1 cellular context compared by ENCODE assay signal in the genomic region with DNA sequence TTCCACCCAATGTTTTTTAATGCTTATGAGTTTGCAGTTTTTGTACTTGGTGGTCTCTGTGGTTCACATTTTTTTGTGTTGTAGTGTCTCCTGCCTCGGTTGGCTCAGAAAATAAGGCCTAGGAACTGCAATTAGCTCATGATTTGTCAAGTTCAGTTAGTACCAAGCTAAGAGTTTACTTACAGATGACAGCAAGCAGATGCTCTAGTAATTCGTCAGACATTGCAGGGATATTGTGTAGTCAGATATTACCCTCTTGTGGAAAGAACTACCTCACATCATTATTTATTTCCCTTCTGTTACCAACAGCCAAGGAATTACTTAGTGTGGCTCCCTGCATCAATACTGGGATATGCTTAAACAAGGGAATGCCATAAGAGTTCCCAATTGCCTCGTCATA.
TF ChIP-seq lines count a peak whose summit lies in the region.

No MANE protein-coding gene starts in this region.

TF ChIP-seq in GM23338, 12 proteins besides CTCF, POLR2A, EP300 and RAD21:
- TF ChIP-seq NANOG (IDR thresholded peaks at IDR 0.05; ENCODE audit: borderline replicate concordance) = no peak
- no peak for TF ChIP-seq ZNF331 (CRISPR knock-in tag; IDR thresholded peaks at IDR 0.05; ENCODE audit: low read depth)
- TF ChIP-seq, protein P1, sequence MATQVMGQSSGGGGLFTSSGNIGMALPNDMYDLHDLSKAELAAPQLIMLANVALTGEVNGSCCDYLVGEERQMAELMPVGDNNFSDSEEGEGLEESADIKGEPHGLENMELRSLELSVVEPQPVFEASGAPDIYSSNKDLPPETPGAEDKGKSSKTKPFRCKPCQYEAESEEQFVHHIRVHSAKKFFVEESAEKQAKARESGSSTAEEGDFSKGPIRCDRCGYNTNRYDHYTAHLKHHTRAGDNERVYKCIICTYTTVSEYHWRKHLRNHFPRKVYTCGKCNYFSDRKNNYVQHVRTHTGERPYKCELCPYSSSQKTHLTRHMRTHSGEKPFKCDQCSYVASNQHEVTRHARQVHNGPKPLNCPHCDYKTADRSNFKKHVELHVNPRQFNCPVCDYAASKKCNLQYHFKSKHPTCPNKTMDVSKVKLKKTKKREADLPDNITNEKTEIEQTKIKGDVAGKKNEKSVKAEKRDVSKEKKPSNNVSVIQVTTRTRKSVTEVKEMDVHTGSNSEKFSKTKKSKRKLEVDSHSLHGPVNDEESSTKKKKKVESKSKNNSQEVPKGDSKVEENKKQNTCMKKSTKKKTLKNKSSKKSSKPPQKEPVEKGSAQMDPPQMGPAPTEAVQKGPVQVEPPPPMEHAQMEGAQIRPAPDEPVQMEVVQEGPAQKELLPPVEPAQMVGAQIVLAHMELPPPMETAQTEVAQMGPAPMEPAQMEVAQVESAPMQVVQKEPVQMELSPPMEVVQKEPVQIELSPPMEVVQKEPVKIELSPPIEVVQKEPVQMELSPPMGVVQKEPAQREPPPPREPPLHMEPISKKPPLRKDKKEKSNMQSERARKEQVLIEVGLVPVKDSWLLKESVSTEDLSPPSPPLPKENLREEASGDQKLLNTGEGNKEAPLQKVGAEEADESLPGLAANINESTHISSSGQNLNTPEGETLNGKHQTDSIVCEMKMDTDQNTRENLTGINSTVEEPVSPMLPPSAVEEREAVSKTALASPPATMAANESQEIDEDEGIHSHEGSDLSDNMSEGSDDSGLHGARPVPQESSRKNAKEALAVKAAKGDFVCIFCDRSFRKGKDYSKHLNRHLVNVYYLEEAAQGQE (IDR thresholded peaks at IDR 0.05; ENCODE audit: unreplicated experiment) = no peak
- TF ChIP-seq CREB1 (CRISPR knock-in tag; IDR thresholded peaks at IDR 0.05; ENCODE audit: low read depth) = no peak
- TF ChIP-seq STAT1 (IDR thresholded peaks at IDR 0.05; ENCODE audit: unreplicated experiment) = no peak
- no peak for TF ChIP-seq ZNF114 (CRISPR knock-in tag; IDR thresholded peaks at IDR 0.05)
- TF ChIP-seq, protein P2, sequence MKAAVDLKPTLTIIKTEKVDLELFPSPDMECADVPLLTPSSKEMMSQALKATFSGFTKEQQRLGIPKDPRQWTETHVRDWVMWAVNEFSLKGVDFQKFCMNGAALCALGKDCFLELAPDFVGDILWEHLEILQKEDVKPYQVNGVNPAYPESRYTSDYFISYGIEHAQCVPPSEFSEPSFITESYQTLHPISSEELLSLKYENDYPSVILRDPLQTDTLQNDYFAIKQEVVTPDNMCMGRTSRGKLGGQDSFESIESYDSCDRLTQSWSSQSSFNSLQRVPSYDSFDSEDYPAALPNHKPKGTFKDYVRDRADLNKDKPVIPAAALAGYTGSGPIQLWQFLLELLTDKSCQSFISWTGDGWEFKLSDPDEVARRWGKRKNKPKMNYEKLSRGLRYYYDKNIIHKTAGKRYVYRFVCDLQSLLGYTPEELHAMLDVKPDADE (IDR thresholded peaks at IDR 0.05) = no peak
- no peak for TF ChIP-seq EZH2 (IDR thresholded peaks at IDR 0.05; ENCODE audit: low read depth, unreplicated experiment)
- no peak for TF ChIP-seq JUNB (IDR thresholded peaks at IDR 0.05; ENCODE audit: unreplicated experiment)
- TF ChIP-seq POLR2AphosphoS5 (IDR thresholded peaks at IDR 0.05; ENCODE audit: low read depth) = no peak
- TF ChIP-seq EZH2phosphoT487 (IDR thresholded peaks at IDR 0.05; ENCODE audit: unreplicated experiment) = no peak
- TF ChIP-seq, protein P3, sequence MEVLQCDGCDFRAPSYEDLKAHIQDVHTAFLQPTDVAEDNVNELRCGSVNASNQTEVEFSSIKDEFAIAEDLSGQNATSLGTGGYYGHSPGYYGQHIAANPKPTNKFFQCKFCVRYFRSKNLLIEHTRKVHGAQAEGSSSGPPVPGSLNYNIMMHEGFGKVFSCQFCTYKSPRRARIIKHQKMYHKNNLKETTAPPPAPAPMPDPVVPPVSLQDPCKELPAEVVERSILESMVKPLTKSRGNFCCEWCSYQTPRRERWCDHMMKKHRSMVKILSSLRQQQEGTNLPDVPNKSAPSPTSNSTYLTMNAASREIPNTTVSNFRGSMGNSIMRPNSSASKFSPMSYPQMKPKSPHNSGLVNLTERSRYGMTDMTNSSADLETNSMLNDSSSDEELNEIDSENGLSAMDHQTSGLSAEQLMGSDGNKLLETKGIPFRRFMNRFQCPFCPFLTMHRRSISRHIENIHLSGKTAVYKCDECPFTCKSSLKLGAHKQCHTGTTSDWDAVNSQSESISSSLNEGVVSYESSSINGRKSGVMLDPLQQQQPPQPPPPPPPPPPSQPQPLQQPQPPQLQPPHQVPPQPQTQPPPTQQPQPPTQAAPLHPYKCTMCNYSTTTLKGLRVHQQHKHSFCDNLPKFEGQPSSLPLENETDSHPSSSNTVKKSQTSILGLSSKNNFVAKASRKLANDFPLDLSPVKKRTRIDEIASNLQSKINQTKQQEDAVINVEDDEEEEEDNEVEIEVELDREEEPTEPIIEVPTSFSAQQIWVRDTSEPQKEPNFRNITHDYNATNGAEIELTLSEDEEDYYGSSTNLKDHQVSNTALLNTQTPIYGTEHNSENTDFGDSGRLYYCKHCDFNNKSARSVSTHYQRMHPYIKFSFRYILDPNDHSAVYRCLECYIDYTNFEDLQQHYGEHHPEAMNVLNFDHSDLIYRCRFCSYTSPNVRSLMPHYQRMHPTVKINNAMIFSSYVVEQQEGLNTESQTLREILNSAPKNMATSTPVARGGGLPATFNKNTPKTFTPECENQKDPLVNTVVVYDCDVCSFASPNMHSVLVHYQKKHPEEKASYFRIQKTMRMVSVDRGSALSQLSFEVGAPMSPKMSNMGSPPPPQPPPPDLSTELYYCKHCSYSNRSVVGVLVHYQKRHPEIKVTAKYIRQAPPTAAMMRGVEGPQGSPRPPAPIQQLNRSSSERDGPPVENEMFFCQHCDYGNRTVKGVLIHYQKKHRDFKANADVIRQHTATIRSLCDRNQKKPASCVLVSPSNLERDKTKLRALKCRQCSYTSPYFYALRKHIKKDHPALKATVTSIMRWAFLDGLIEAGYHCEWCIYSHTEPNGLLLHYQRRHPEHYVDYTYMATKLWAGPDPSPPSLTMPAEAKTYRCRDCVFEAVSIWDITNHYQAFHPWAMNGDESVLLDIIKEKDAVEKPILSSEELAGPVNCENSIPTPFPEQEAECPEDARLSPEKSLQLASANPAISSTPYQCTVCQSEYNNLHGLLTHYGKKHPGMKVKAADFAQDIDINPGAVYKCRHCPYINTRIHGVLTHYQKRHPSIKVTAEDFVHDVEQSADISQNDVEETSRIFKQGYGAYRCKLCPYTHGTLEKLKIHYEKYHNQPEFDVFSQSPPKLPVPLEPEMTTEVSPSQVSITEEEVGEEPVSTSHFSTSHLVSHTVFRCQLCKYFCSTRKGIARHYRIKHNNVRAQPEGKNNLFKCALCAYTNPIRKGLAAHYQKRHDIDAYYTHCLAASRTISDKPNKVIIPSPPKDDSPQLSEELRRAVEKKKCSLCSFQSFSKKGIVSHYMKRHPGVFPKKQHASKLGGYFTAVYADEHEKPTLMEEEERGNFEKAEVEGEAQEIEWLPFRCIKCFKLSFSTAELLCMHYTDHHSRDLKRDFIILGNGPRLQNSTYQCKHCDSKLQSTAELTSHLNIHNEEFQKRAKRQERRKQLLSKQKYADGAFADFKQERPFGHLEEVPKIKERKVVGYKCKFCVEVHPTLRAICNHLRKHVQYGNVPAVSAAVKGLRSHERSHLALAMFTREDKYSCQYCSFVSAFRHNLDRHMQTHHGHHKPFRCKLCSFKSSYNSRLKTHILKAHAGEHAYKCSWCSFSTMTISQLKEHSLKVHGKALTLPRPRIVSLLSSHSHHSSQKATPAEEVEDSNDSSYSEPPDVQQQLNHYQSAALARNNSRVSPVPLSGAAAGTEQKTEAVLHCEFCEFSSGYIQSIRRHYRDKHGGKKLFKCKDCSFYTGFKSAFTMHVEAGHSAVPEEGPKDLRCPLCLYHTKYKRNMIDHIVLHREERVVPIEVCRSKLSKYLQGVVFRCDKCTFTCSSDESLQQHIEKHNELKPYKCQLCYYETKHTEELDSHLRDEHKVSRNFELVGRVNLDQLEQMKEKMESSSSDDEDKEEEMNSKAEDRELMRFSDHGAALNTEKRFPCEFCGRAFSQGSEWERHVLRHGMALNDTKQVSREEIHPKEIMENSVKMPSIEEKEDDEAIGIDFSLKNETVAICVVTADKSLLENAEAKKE (CRISPR knock-in tag; IDR thresholded peaks at IDR 0.05) = no peak
